In the genomic region with DNA sequence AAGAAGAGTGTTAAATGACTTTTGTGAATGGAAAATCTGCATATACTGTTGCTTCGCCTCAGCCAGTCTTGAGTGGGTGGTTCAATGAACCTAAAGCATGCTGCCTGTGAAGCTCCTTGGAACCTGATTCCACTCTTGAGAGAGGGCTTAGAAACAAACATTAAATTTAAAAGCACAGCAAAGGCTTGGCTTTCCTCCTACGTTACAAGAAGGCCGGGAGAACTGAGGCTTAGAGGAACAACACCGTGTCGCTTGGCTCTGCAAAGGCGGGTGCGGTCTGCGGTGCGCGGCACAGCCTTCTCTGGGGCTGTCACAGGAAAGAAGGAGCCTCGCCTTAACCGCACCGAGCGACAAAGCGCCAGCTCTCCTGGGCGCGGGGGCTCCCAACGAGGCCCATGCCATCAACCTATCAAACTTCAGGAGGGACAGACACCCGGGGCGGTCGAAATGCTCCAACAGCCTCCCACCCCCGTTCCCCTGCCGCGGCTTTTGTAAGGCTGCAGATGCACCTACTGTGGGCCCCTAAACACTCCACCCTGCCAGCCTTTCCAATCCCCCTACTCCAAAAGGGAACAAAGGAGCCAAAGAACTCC, we compare ENCODE assay signal across 8 cellular contexts. TPM values are rescaled to one million over a fixed set of nuclear protein-coding genes. Genes with fewer than 3 reads are reported as not detected.
DNase-seq lines count a peak whose midpoint lies in the region; ATAC-seq and TF ChIP-seq lines count a peak whose summit lies in the region.

No MANE protein-coding gene starts in this region.

- H3K27me3 ChIP-seq in rectal smooth muscle tissue (ENCODE audit: control insufficient read depth, insufficient read depth, low read length) (no peaks in the 10 kb centered on the region), vagina (no peaks in the 10 kb centered on the region)

- DNase-seq in Daoy (ENCODE audit: low read depth) = peak; percentile 53
- peak; percentile 93 for DNase-seq in KBM-7
- no peak for DNase-seq in SK-N-MC (ENCODE audit: low read depth, low spot score)
- peak; percentile 88 for DNase-seq in activated naive CD8-positive, alpha-beta T cell treated with anti-CD3 and anti-CD28 coated beads for 36 hours
- DNase-seq in left cardiac atrium = peak; percentile 57
- peak in 1 of 2 donors; percentile 87 for DNase-seq in vagina (ENCODE audit: extremely low spot score in 2 of 2)

- H3K27me3 Mint-ChIP-seq in activated naive CD8-positive, alpha-beta T cell treated with anti-CD3 and anti-CD28 coated beads for 36 hours = no peaks in the 10 kb centered on the region

- H3K36me3 ChIP-seq in SK-N-MC (ENCODE audit: insufficient read depth, low read length) (no peaks in the 10 kb centered on the region), rectal smooth muscle tissue (ENCODE audit: control insufficient read depth, insufficient read depth, low read length) (no peaks in the 10 kb centered on the region), vagina (no peaks in the 10 kb centered on the region)

- TF ChIP-seq POLR2A in vagina (IDR thresholded peaks at IDR 0.05) = no peak

- peak overlapping the region; percentile 99 for H3K27ac Mint-ChIP-seq in activated naive CD8-positive, alpha-beta T cell treated with anti-CD3 and anti-CD28 coated beads for 36 hours

- in situ Hi-C loops in KBM-7 (cut with MboI; ENCODE audit: low pct_unique_long_range_greater_than_20kb, low sequenced_read_pairs) = no loop called here

- ATAC-seq in GM21786 (IDR thresholded peaks at IDR 0.05; ENCODE audit: unreplicated experiment) (peak; percentile 37), left cardiac atrium (peak; percentile 60 to 66)

- H3K9me3 Mint-ChIP-seq in activated naive CD8-positive, alpha-beta T cell treated with anti-CD3 and anti-CD28 coated beads for 36 hours = no peaks in the 10 kb centered on the region

- no peaks in the 10 kb centered on the region for H3K9me3 ChIP-seq in SK-N-MC (ENCODE audit: low read depth, low read length)
- H3K9me3 ChIP-seq in vagina = no peaks in the 10 kb centered on the region

- H3K4me3 ChIP-seq in SK-N-MC (peak overlapping the region; percentile 99), rectal smooth muscle tissue (ENCODE audit: low read length) (peak overlapping the region; percentile 97), vagina (peak overlapping the region; percentile 83 to 86)

- peaks cover 44% of the 10 kb centered on the region for H3K4me1 Mint-ChIP-seq in activated naive CD8-positive, alpha-beta T cell treated with anti-CD3 and anti-CD28 coated beads for 36 hours

- H3K27ac ChIP-seq in SK-N-MC (no peak overlapping the region), rectal smooth muscle tissue (ENCODE audit: low read depth, low read length) (peak overlapping the region; percentile 93), vagina (peak overlapping the region; percentile 95)

- H3K9ac ChIP-seq in SK-N-MC (ENCODE audit: insufficient read length) (peak overlapping the region; percentile 96), rectal smooth muscle tissue (ENCODE audit: low read length) (peak overlapping the region; percentile 70)

- no peak for TF ChIP-seq CTCF in vagina (IDR thresholded peaks at IDR 0.05)

- intact Hi-C loops in left cardiac atrium (cut with DNase I) = loop anchor here in 1 of 2 donors (5.0 kb wide), 1 partner anchor 91 kb away; no protein-coding TSS in a partner anchor
- intact Hi-C loops in vagina (cut with DNase I) = no loop called here

- H3K4me3 Mint-ChIP-seq in activated naive CD8-positive, alpha-beta T cell treated with anti-CD3 and anti-CD28 coated beads for 36 hours = peak overlapping the region; percentile 90

- no peaks in the 10 kb centered on the region for H3K4me1 ChIP-seq in rectal smooth muscle tissue (ENCODE audit: control insufficient read depth, insufficient read depth, low read length)
- H3K4me1 ChIP-seq in vagina = peaks cover 32% of the 10 kb centered on the region

- peaks cover 7% of the 10 kb centered on the region for H3K36me3 Mint-ChIP-seq in activated naive CD8-positive, alpha-beta T cell treated with anti-CD3 and anti-CD28 coated beads for 36 hours

RNA-seq across cellular contexts. Expression of a gene that starts 0.8 kb away (rescaled TPM):
- 32.5 and 34.8 TPM in 2 replicates for total RNA-seq in Daoy (2014; rRNA removed; shearing (Covaris generic))
- total RNA-seq in activated naive CD8-positive, alpha-beta T cell treated with anti-CD3 and anti-CD28 coated beads for 36 hours = 10 to 100 TPM; 84.4 to 85.7 TPM
- total RNA-seq in left cardiac atrium = 10 to 100 TPM; 34.5 to 38.8 TPM
- 66.5 TPM for total RNA-seq in vagina
